ENCODE assay signal across 25 cellular contexts in genomic region chr7:156470399-156471320, GRCh38.
DNase-seq lines count a peak whose midpoint lies in the region; ATAC-seq and TF ChIP-seq lines count a peak whose summit lies in the region.
"Had no signal": no experiment of that assay in that cellular context is flagged by ENCODE, and none has a peak within 500 bp of the region (broad histone marks: within the 10 kb centered on the region; RNA-seq: fewer than 3 reads in every experiment).

No MANE protein-coding gene starts in this region.

- H3K4me2 ChIP-seq in GM23338 = no peak overlapping the region

- DNase-seq in Caco-2 (no peak), GM23338 (ENCODE audit: low spot score) (peak; percentile 51), endodermal cell (peak; percentile 64), neural crest cell (ENCODE audit: low read depth, low spot score) (no peak), tibial nerve (ENCODE audit: low spot score in 2 of 2) (no peak), NOMO-1 (lab: John Stamatoyannopoulos, UW; ENCODE audit: unreplicated experiment in 2 of 2) (no peak), NCI-H1417 treated with DMSO at 0.1 percent for 48 hours (lab: John Stamatoyannopoulos, UW) (no peak)
- DNase-seq: C1 segment of cervical spinal cord; CD4-positive, alpha-beta memory T cell; COR-L47; DMS79; EL; GDM1; MV-4-11; NCI-H1105; NCI-H146; NCI-H1930; NCI-H2107; NCI-H446; NCI-H526; NCI-H82; NK-92 treated with Interleukin-12 subunit alpha and Interleukin-12 subunit beta, amount 100 ng/mL, for 24 hours; RPMI8226; SHP77 treated with DMSO at 0.1 percent for 48 hours had no signal

- H3K4me3 ChIP-seq in Caco-2 (ENCODE audit: low read depth, low read length) = no peak overlapping the region
- no peak overlapping the region for H3K4me3 ChIP-seq in GM23338
- no peak overlapping the region for H3K4me3 ChIP-seq in endodermal cell (ENCODE audit: low read length)
- H3K4me3 ChIP-seq in tibial nerve = no peak overlapping the region
- H3K4me3 ChIP-seq: GM12878 had no signal

- no peaks in the 10 kb centered on the region for H3K9me3 Mint-ChIP-seq in Caco-2 (ENCODE audit: unreplicated experiment)
- H3K9me3 Mint-ChIP-seq in GM23338 = no peaks in the 10 kb centered on the region
- H3K9me3 Mint-ChIP-seq in endodermal cell = no peaks in the 10 kb centered on the region
- no peaks in the 10 kb centered on the region for H3K9me3 Mint-ChIP-seq in neural crest cell
- H3K9me3 Mint-ChIP-seq: CD4-positive, alpha-beta memory T cell had no signal

- H4K20me1 ChIP-seq in GM23338 (replicated peaks; ENCODE audit: insufficient read depth) = no peaks in the 10 kb centered on the region

- TF ChIP-seq POLR2A in tibial nerve (IDR thresholded peaks at IDR 0.05) = no peak

- POLR2A ChIA-PET in Caco-2 (lab: Charles Lee) = no interaction called here

- BruUV-seq in Caco-2 (replicated peaks; lab: Mats Ljungman, UMichigan) = no TSS peak

- H3K9me3 ChIP-seq in Caco-2 (no peaks in the 10 kb centered on the region), endodermal cell (ENCODE audit: control insufficient read depth, low read length) (no peaks in the 10 kb centered on the region), tibial nerve (no peaks in the 10 kb centered on the region)

- no peaks in the 10 kb centered on the region; the same call in 1 of the 2 replicates for H3K36me3 ChIP-seq in Caco-2 (ENCODE audit: control insufficient read depth, insufficient read depth, low read length)
- H3K36me3 ChIP-seq in GM23338 (ENCODE audit: insufficient read depth) = no peaks in the 10 kb centered on the region
- no peaks in the 10 kb centered on the region for H3K36me3 ChIP-seq in endodermal cell (ENCODE audit: control insufficient read depth, insufficient read depth, low read length)
- peaks cover 0 to 10% (median 0%) of the 10 kb centered on the region in 3 donors for H3K36me3 ChIP-seq in tibial nerve

- H3K4me3 Mint-ChIP-seq in Caco-2 (ENCODE audit: unreplicated experiment) (no peak overlapping the region), GM23338 (no peak overlapping the region), endodermal cell (no peak overlapping the region), neural crest cell (no peak overlapping the region)
- H3K4me3 Mint-ChIP-seq: CD4-positive, alpha-beta memory T cell had no signal

- no peaks in the 10 kb centered on the region for H3K79me2 ChIP-seq in GM23338 (replicated peaks; ENCODE audit: insufficient read depth)

- H3K27ac Mint-ChIP-seq in Caco-2 (ENCODE audit: unreplicated experiment) = peak overlapping the region; percentile 67
- no peak overlapping the region for H3K27ac Mint-ChIP-seq in GM23338
- H3K27ac Mint-ChIP-seq in endodermal cell = no peak overlapping the region
- peak overlapping the region; percentile 85 for H3K27ac Mint-ChIP-seq in neural crest cell (ENCODE audit: unreplicated experiment)
- H3K27ac Mint-ChIP-seq: CD4-positive, alpha-beta memory T cell had no signal

- no peaks in the 10 kb centered on the region for H3K9me2 ChIP-seq in GM23338 (ENCODE audit: insufficient read depth)

- ATAC-seq in GM23338 = peak; percentile 74
- ATAC-seq: GM12878 had no signal

- H3K36me3 Mint-ChIP-seq in Caco-2 (ENCODE audit: insufficient read depth, unreplicated experiment) = no peaks in the 10 kb centered on the region
- H3K36me3 Mint-ChIP-seq in GM23338 (ENCODE audit: low read depth) = no peaks in the 10 kb centered on the region
- H3K36me3 Mint-ChIP-seq in endodermal cell (ENCODE audit: low read depth) = no peaks in the 10 kb centered on the region
- no peaks in the 10 kb centered on the region for H3K36me3 Mint-ChIP-seq in neural crest cell (ENCODE audit: low read depth)
- H3K36me3 Mint-ChIP-seq: CD4-positive, alpha-beta memory T cell had no signal

- H3K27me3 Mint-ChIP-seq in Caco-2 (ENCODE audit: insufficient read depth, unreplicated experiment) (no peaks in the 10 kb centered on the region), GM23338 (ENCODE audit: insufficient read depth, low read depth, poor library complexity) (peaks cover 4% of the 10 kb centered on the region), endodermal cell (ENCODE audit: insufficient read depth) (peaks cover 5% of the 10 kb centered on the region), neural crest cell (ENCODE audit: low read depth) (no peaks in the 10 kb centered on the region)

- H3K27me3 ChIP-seq in Caco-2 (replicated peaks; ENCODE audit: control insufficient read depth, insufficient read depth, low read length) = no peaks in the 10 kb centered on the region
- no peaks in the 10 kb centered on the region for H3K27me3 ChIP-seq in GM23338 (ENCODE audit: insufficient read depth)
- H3K27me3 ChIP-seq in endodermal cell (ENCODE audit: control insufficient read depth, insufficient read depth, low read length, poor library complexity, severe bottlenecking) = no peaks in the 10 kb centered on the region
- no peaks in the 10 kb centered on the region for H3K27me3 ChIP-seq in tibial nerve

- no peaks in the 10 kb centered on the region for H3F3A ChIP-seq in GM23338 (replicated peaks; ENCODE audit: low read depth)

- 94 to 95% methylated on average over 23 to 32 of the region's 32 CpGs for WGBS in endodermal cell (ENCODE audit: insufficient coverage in 1 of 2, insufficient read length in 1 of 2), 2 experiments
- WGBS in tibial nerve, 2 donors = 96 to 97% methylated on average over 32 of the region's 32 CpGs

- CTCF ChIA-PET in Caco-2 (lab: Charles Lee) = no interaction called here

- TF ChIP-seq EP300 in tibial nerve (IDR thresholded peaks at IDR 0.05) = no peak

- H2AFZ ChIP-seq in GM23338 = no peak overlapping the region

- H3K9ac ChIP-seq in endodermal cell (ENCODE audit: extremely low read depth, low read length, poor library complexity, severe bottlenecking) = no peak overlapping the region

- TF ChIP-seq CTCF in Caco-2 (IDR thresholded peaks at IDR 0.05; ENCODE audit: insufficient read depth in 1 of 2, low read depth in 1 of 2, low read length in 1 of 2, severe bottlenecking in 1 of 2, unreplicated experiment in 1 of 2) (no peak), GM23338 (conservative IDR thresholded peaks at IDR 0.05; ENCODE audit: low read depth in 2 of 2) (peak in 1 of 2 experiments; percentile 15; a peak in 1 of 4 replicates), endodermal cell (conservative IDR thresholded peaks at IDR 0.05) (no peak), neural crest cell (conservative IDR thresholded peaks at IDR 0.05) (no peak), tibial nerve (IDR thresholded peaks at IDR 0.05) (no peak)

- H3K4me1 Mint-ChIP-seq in Caco-2 (ENCODE audit: low read depth, unreplicated experiment) (no peaks in the 10 kb centered on the region), GM23338 (peaks cover 33% of the 10 kb centered on the region), endodermal cell (peaks cover 7% of the 10 kb centered on the region), neural crest cell (peaks cover 7% of the 10 kb centered on the region)
- H3K4me1 Mint-ChIP-seq: CD4-positive, alpha-beta memory T cell had no signal

- peaks cover under 1% of the 10 kb centered on the region; the same call in 1 of the 2 replicates for H3K4me1 ChIP-seq in Caco-2
- H3K4me1 ChIP-seq in GM23338 (ENCODE audit: insufficient read depth) = peaks cover 4% of the 10 kb centered on the region; the same call in 1 of the 2 replicates
- no peaks in the 10 kb centered on the region for H3K4me1 ChIP-seq in endodermal cell (ENCODE audit: control insufficient read depth, insufficient read depth, low read length)
- H3K4me1 ChIP-seq in tibial nerve = peaks cover 0 to 5% (median 0%) of the 10 kb centered on the region in 4 donors

- H3K27ac ChIP-seq in GM23338 (ENCODE audit: low read depth) (no peak overlapping the region), endodermal cell (ENCODE audit: low read depth, low read length) (no peak overlapping the region), tibial nerve (no peak overlapping the region)

- intact Hi-C loops in Caco-2 (cut with micrococcal nuclease; ENCODE audit: unreplicated experiment) = no loop called here

TF ChIP-seq in GM23338, 12 proteins besides CTCF, POLR2A, EP300 and RAD21:
- TF ChIP-seq NANOG (IDR thresholded peaks at IDR 0.05; ENCODE audit: borderline replicate concordance) (no peak), EZH2 (IDR thresholded peaks at IDR 0.05; ENCODE audit: low read depth, unreplicated experiment) (no peak), CREB1 (CRISPR knock-in tag; IDR thresholded peaks at IDR 0.05; ENCODE audit: low read depth) (no peak), ETS1 (IDR thresholded peaks at IDR 0.05) (no peak), ZNF114 (CRISPR knock-in tag; IDR thresholded peaks at IDR 0.05) (no peak), STAT1 (IDR thresholded peaks at IDR 0.05; ENCODE audit: unreplicated experiment) (no peak)

Comparison
In these comparisons a context has a peak if more than half of its experiments do, and no peak if none do; other contexts are left out.
1. DNase-seq: peak in GM23338 (single experiment) and endodermal cell (single experiment); none in Caco-2 (0 of 2), neural crest cell (single experiment), tibial nerve (0 of 2), NOMO-1 (0 of 2) and NCI-H1417 treated with DMSO at 0.1 percent for 48 hours (single experiment).
2. H3K27ac Mint-ChIP-seq: peak in Caco-2 (single experiment) and neural crest cell (single experiment); none in GM23338 (single experiment) and endodermal cell (single experiment).